Comparison of ENCODE assay signal across 8 cellular contexts in genomic region chr17:19004601-19005441, GRCh38. TPM values are rescaled to one million over a fixed set of nuclear protein-coding genes. Genes with fewer than 3 reads are reported as not detected.
DNase-seq lines count a peak whose midpoint lies in the region; ATAC-seq and TF ChIP-seq lines count a peak whose summit lies in the region.

FAM83G (minus strand) TSS chr17:19004764; CDS start chr17:19004041, 723 bp downstream.

- BruUV-seq in HCT116 (replicated peaks; lab: Mats Ljungman, UMichigan), result TSS peak; percentile 96

- peaks cover 45% of the 10 kb centered on the region for H3K79me2 ChIP-seq in HCT116 (ENCODE audit: insufficient read depth, low read length)

- RAD21 ChIA-PET in HCT116 (lab: Charles Lee; ENCODE audit: low non-redundant PET in 1 of 2, low total read pairs in 2 of 2, uncharacterized antibody in 2 of 2, unreplicated experiment in 2 of 2), result no interaction called here

- H3K4me1 ChIP-seq in HCT116 (ENCODE audit: control insufficient read depth in 1 of 2, insufficient read depth in 2 of 2, low read length in 2 of 2), result peaks cover 13 to 32% of the 10 kb centered on the region in 2 experiments; a peak in 3 of 4 replicates

- TF ChIP-seq POLR2A in HCT116 (IDR thresholded peaks at IDR 0.05; ENCODE audit: borderline replicate concordance, extremely low read depth, insufficient read depth, insufficient read length), result peak; percentile 15

- H3K9me2 ChIP-seq in HCT116 (ENCODE audit: insufficient read depth), result no peaks in the 10 kb centered on the region

- H3K27ac ChIP-seq in HCT116 (ENCODE audit: low read depth, low read length), result peak within 1 kb of the TSS; percentile 78
- H3K27ac ChIP-seq in dorsolateral prefrontal cortex, result peak within 1 kb of the TSS in 4 of 59 donors; percentile 15 to 57 (median 33)

- POLR2A ChIA-PET in HCT116 (lab: Charles Lee), result no interaction called here
- POLR2A ChIA-PET in activated CD4-positive, alpha-beta T cell treated with anti-CD3 and anti-CD28 coated beads, Interleukin-2, amount 10 ng/mL, durations not matched to agents 7 days and 5 days (lab: Charles Lee), result no interaction called here

- intact Hi-C loops in HCT116 (cut with micrococcal nuclease), result no loop called here
- intact Hi-C loops in dorsolateral prefrontal cortex (cut with DNase I), result no loop called here

- H3K9ac ChIP-seq in HCT116 (ENCODE audit: low read length), result peak within 1 kb of the TSS; percentile 85

- no peaks in the 10 kb centered on the region for H3K9me3 Mint-ChIP-seq in activated CD4-positive, alpha-beta T cell treated with anti-CD3 and anti-CD28 coated beads, Interleukin-2, amount 10 ng/mL, durations not matched to agents 7 days and 5 days

- CTCF ChIA-PET in HCT116 (lab: Charles Lee), result no interaction called here
- CTCF ChIA-PET in activated CD4-positive, alpha-beta T cell treated with anti-CD3 and anti-CD28 coated beads, Interleukin-2, amount 10 ng/mL, durations not matched to agents 7 days and 5 days (lab: Charles Lee), result interaction anchor here (1.1 to 2.6 kb wide), 2 partner anchors 13 to 18 kb away, joined by 3 to 7 read pairs; no protein-coding TSS in a partner anchor

- ATAC-seq in HCT116, result peak; percentile 87
- no peak for ATAC-seq in GM18873 (IDR thresholded peaks at IDR 0.05; ENCODE audit: low FRiP score, unreplicated experiment)

- H3K27me3 Mint-ChIP-seq in activated CD4-positive, alpha-beta T cell treated with anti-CD3 and anti-CD28 coated beads, Interleukin-2, amount 10 ng/mL, durations not matched to agents 7 days and 5 days, result peaks cover 7% of the 10 kb centered on the region

- H3K9me3 ChIP-seq in HCT116 (ENCODE audit: control insufficient read depth in 1 of 2, insufficient read depth in 1 of 2, low read depth in 1 of 2, low read length in 2 of 2), result no peaks in the 10 kb centered on the region

- peak within 1 kb of the TSS; percentile 100 for H3K4me2 ChIP-seq in HCT116 (ENCODE audit: low read length)

- peak within 1 kb of the TSS; percentile 86 for H3K27ac Mint-ChIP-seq in activated CD4-positive, alpha-beta T cell treated with anti-CD3 and anti-CD28 coated beads, Interleukin-2, amount 10 ng/mL, durations not matched to agents 7 days and 5 days

- peaks cover 2% of the 10 kb centered on the region for H3K36me3 Mint-ChIP-seq in activated CD4-positive, alpha-beta T cell treated with anti-CD3 and anti-CD28 coated beads, Interleukin-2, amount 10 ng/mL, durations not matched to agents 7 days and 5 days (ENCODE audit: low read depth)

- H3K4me3 Mint-ChIP-seq in activated CD4-positive, alpha-beta T cell treated with anti-CD3 and anti-CD28 coated beads, Interleukin-2, amount 10 ng/mL, durations not matched to agents 7 days and 5 days, result peak within 1 kb of the TSS; percentile 86

- H3K36me3 ChIP-seq in HCT116 (ENCODE audit: control insufficient read depth in 1 of 2, insufficient read depth in 2 of 2, low read length in 2 of 2), result peaks cover 9 to 36% of the 10 kb centered on the region in 2 experiments; a peak in 3 of 4 replicates

- DNase-seq in GM10266 (ENCODE audit: extremely low spot score) (peak; percentile 90), HCT116 (ENCODE audit: low read depth, low spot score) (peak; percentile 51), NCI-H128 (lab: John Stamatoyannopoulos, UW; ENCODE audit: unreplicated experiment) (peak; percentile 25), dorsolateral prefrontal cortex (peak in 2 of 10 donors; percentile 52 to 68), lung microvascular endothelial cell (ENCODE audit: low read depth in 2 of 2) (peak; percentile 72 to 74)
- DNase-seq in activated CD4-positive, alpha-beta T cell treated with anti-CD3 and anti-CD28 coated beads, Interleukin-2, amount 10 ng/mL, durations not matched to agents 7 days and 5 days, result peak; percentile 80
- DNase-seq in stimulated activated CD8-positive, alpha-beta memory T cell treated with anti-CD3 and anti-CD28 coated beads, Interleukin-15, amount 100 ng/mL, for 4 hours (ENCODE audit: low read depth in 2 of 2), result peak; percentile 81 to 84

- H3K4me3 ChIP-seq in HCT116 (replicated peaks in 1 of 2; ENCODE audit: low read depth in 1 of 2, low read length in 2 of 2) (peak within 1 kb of the TSS; percentile 83 to 84), dorsolateral prefrontal cortex (peak within 1 kb of the TSS in 58 of 59 donors; percentile 16 to 69 (median 48))

- H3K27me3 ChIP-seq in HCT116 (ENCODE audit: insufficient read depth, low read length), result no peaks in the 10 kb centered on the region
- H3K27me3 ChIP-seq in dorsolateral prefrontal cortex, result peaks cover 0 to 31% (median 8%) of the 10 kb centered on the region in 45 donors

- peak within 1 kb of the TSS; percentile 76 for H2AFZ ChIP-seq in HCT116 (ENCODE audit: low read depth, low read length, poor library complexity, severe bottlenecking)

- no peaks in the 10 kb centered on the region; the same call in 1 of the 2 replicates for H4K20me1 ChIP-seq in HCT116 (ENCODE audit: insufficient read depth)

- H3K4me1 Mint-ChIP-seq in activated CD4-positive, alpha-beta T cell treated with anti-CD3 and anti-CD28 coated beads, Interleukin-2, amount 10 ng/mL, durations not matched to agents 7 days and 5 days, result peaks cover 34% of the 10 kb centered on the region

- TF ChIP-seq RAD21 in HCT116 (IDR thresholded peaks at IDR 0.05; ENCODE audit: low read depth), result no peak

- TF ChIP-seq CTCF in GM10266 (IDR thresholded peaks at IDR 0.05; ENCODE audit: control insufficient read depth, insufficient read depth, low read depth, missing control alignments), result no peak
- no peak for TF ChIP-seq CTCF in HCT116 (IDR thresholded peaks at IDR 0.05 in 2 of 3, conservative IDR thresholded peaks at IDR 0.05 in 1 of 3; ENCODE audit: borderline replicate concordance in 1 of 3, insufficient read depth in 1 of 3, low read depth in 2 of 3, low read length in 2 of 3)
- no peak for TF ChIP-seq CTCF in dorsolateral prefrontal cortex (IDR thresholded peaks at IDR 0.05 in 54 of 56, conservative IDR thresholded peaks at IDR 0.05 in 2 of 56; ENCODE audit: low read depth in 1 of 56, partially characterized antibody in 56 of 56)

TF ChIP-seq in HCT116, 20 proteins besides CTCF, POLR2A, EP300 and RAD21:
- TF ChIP-seq TCF7L2 (IDR thresholded peaks at IDR 0.05; ENCODE audit: borderline replicate concordance, extremely low read depth, insufficient read depth, insufficient read length) (peak; percentile 29), POLR2AphosphoS5 (IDR thresholded peaks at IDR 0.05; ENCODE audit: low read depth, low read length) (peak; percentile 84), JUND (IDR thresholded peaks at IDR 0.05) (peak; percentile 83), ZNF274 (IDR thresholded peaks at IDR 0.05; ENCODE audit: low read depth, low read length) (no peak), SIN3A (IDR thresholded peaks at IDR 0.05; ENCODE audit: low read depth) (peak; percentile 66; the same call in 1 of the 2 replicates), FOSL1 (IDR thresholded peaks at IDR 0.05; ENCODE audit: low read depth) (peak; percentile 76), SRF (IDR thresholded peaks at IDR 0.05; ENCODE audit: low read depth) (no peak)
- TF ChIP-seq, protein P1, sequence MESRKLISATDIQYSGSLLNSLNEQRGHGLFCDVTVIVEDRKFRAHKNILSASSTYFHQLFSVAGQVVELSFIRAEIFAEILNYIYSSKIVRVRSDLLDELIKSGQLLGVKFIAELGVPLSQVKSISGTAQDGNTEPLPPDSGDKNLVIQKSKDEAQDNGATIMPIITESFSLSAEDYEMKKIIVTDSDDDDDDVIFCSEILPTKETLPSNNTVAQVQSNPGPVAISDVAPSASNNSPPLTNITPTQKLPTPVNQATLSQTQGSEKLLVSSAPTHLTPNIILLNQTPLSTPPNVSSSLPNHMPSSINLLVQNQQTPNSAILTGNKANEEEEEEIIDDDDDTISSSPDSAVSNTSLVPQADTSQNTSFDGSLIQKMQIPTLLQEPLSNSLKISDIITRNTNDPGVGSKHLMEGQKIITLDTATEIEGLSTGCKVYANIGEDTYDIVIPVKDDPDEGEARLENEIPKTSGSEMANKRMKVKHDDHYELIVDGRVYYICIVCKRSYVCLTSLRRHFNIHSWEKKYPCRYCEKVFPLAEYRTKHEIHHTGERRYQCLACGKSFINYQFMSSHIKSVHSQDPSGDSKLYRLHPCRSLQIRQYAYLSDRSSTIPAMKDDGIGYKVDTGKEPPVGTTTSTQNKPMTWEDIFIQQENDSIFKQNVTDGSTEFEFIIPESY (IDR thresholded peaks at IDR 0.05; ENCODE audit: extremely low read depth, insufficient replicate concordance, low read length), result peak; percentile 58
- TF ChIP-seq, protein P2, sequence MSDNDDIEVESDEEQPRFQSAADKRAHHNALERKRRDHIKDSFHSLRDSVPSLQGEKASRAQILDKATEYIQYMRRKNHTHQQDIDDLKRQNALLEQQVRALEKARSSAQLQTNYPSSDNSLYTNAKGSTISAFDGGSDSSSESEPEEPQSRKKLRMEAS (IDR thresholded peaks at IDR 0.05), result peak; percentile 77

RNA-seq across cellular contexts. Expression of gene FAM83G, which starts in this region (rescaled TPM):
- 33.9 TPM for total RNA-seq in HCT116 (2021; ENCODE audit: unreplicated experiment)
- polyA plus RNA-seq in HCT116 (2012), result 25.6 and 25.9 TPM in 2 replicates
- total RNA-seq in activated CD4-positive, alpha-beta T cell treated with anti-CD3 and anti-CD28 coated beads, Interleukin-2, amount 10 ng/mL, durations not matched to agents 7 days and 5 days, result 1 to 10 TPM; 7.1 to 9.1 TPM
- total RNA-seq in dorsolateral prefrontal cortex, result 1 to 10 TPM in 36 of 120 experiments, under 1 TPM in 84; 0.23 to 2.5 (median 0.80) TPM
- total RNA-seq in lung microvascular endothelial cell, result 5.7 and 8.1 TPM in 2 replicates
